In the genomic region with DNA sequence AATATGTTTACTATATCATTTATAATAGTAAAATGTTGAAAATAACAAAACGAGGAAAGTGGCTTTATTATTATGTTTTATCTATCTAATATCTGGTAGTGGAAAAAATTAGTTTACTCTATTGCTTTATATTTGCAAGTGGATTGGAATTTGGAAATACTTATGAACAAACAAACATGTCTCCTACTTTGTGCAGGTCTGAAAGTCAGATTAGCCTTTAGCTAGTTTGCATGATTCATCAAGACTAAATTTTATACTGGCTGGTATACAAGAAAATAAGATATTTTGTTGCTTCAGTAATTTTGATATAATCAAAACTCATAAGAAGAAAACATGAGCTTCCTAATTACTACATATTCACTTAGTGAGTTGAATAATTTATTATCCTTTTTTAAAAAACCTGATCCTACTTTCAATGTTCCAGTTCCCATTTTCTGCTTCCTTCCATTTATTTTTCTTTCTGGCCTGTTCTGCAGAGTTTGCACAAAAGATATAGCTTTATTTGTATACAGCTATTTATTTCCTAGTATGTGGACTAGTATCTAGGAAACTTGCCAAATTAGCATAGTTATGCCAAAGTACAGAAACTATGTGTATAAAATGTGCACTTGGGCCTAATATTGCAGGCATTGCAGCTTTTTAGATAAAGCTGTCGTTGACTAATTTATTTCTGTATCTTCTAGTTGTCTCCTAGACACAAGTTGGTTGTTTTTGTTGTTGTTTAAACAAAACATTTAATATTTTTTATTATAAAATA, we compare ENCODE assay signal across 21 cellular contexts.
"Had no signal": no experiment of that assay in that cellular context is flagged by ENCODE, and none has a peak within 500 bp of the region (broad histone marks: within the 10 kb centered on the region; RNA-seq: fewer than 3 reads in every experiment).

No MANE protein-coding gene starts in this region.

- ATAC-seq: foreskin keratinocyte; heart left ventricle; left ventricle myocardium superior; stimulated activated naive CD8-positive, alpha-beta T cell treated with anti-CD3 and anti-CD28 coated beads, Interleukin-15, Interleukin-2, amounts not matched to agents 100 U/mL and 50 U/mL, for 24 hours; T-cell had no signal

- H3K36me3 Mint-ChIP-seq: immature natural killer cell, T-cell, type B pancreatic cell had no signal

- H3K4me3 ChIP-seq: ascending aorta, breast epithelium, esophagus muscularis mucosa, heart left ventricle, prostate gland, right lobe of liver, suprapubic skin had no signal

- H3K4me1 Mint-ChIP-seq: immature natural killer cell, memory B cell, T-cell had no signal

- H3K4me3 Mint-ChIP-seq: immature natural killer cell, memory B cell, nephron progenitor cell, T-cell, type B pancreatic cell had no signal

- H3K27ac Mint-ChIP-seq: immature natural killer cell, memory B cell, nephron progenitor cell, T-cell, type B pancreatic cell had no signal

- H3K9me3 Mint-ChIP-seq: nephron progenitor cell, T-cell, type B pancreatic cell had no signal

- DNase-seq: activated CD4-positive, alpha-beta T cell treated with anti-CD3 and anti-CD28 coated beads, Interleukin-2, amount 50 U/mL, for 4 hours; activated CD4-positive, CD25-positive, alpha-beta regulatory T cell treated with anti-CD3 and anti-CD28 coated beads, Interleukin-2, amount 50 U/mL, for 72 hours; activated naive CD4-positive, alpha-beta T cell; activated T-cell treated with anti-CD3 and anti-CD28 coated beads for 4 hours; foreskin keratinocyte; heart left ventricle; immature natural killer cell; left ventricle myocardium superior; nephron progenitor cell; right lobe of liver; SK-N-SH; stimulated activated naive CD8-positive, alpha-beta T cell treated with anti-CD3 and anti-CD28 coated beads, Interleukin-15, Interleukin-2, amounts not matched to agents 100 U/mL and 50 U/mL, for 24 hours; T-cell; T-helper 9 cell had no signal

- H3K27me3 Mint-ChIP-seq: type B pancreatic cell had no signal
